1 cellular context compared by ENCODE assay signal in genomic region chr11:64757549-64758329, GRCh38.
A peak's percentile ranks its signal among the peaks of the same experiment; 100 is the strongest.
TF ChIP-seq lines count a peak whose summit lies in the region.

No MANE protein-coding gene starts in this region.

TF ChIP-seq in K562, 482 proteins besides CTCF, POLR2A, EP300 and RAD21 (continued from another document):
- TF ChIP-seq ZNF518B (CRISPR knock-in tag; IDR thresholded peaks at IDR 0.05), result no peak
- no peak for TF ChIP-seq BCL6 (CRISPR knock-in tag; IDR thresholded peaks at IDR 0.05)
- peak; percentile 42; the same call in 1 of the 2 replicates for TF ChIP-seq HDAC2 (IDR thresholded peaks at IDR 0.05)
- TF ChIP-seq NR2C1 (IDR thresholded peaks at IDR 0.05), result no peak
- no peak for TF ChIP-seq NR2C1 (tag; IDR thresholded peaks at IDR 0.05)
- TF ChIP-seq TSC22D4 (tag; IDR thresholded peaks at IDR 0.05), result no peak
- TF ChIP-seq ZBTB1 (CRISPR knock-in tag; IDR thresholded peaks at IDR 0.05; ENCODE audit: borderline replicate concordance, low read depth), result no peak
- peak; percentile 84; the same call in 1 of the 2 replicates for TF ChIP-seq SMARCA5 (IDR thresholded peaks at IDR 0.05)
- no peak for TF ChIP-seq IRF9 (tag; IDR thresholded peaks at IDR 0.05)
- no peak for TF ChIP-seq JUND (IDR thresholded peaks at IDR 0.05; ENCODE audit: borderline replicate concordance, low read depth, low read length)
- TF ChIP-seq JUND (tag; IDR thresholded peaks at IDR 0.05; ENCODE audit: borderline replicate concordance, low read depth, low read length), result no peak
- TF ChIP-seq IRF1 (CRISPR knock-in tag; IDR thresholded peaks at IDR 0.05; ENCODE audit: borderline replicate concordance), result no peak
- no peak for TF ChIP-seq PHTF2 (CRISPR knock-in tag; IDR thresholded peaks at IDR 0.05)
- TF ChIP-seq MTA1 (IDR thresholded peaks at IDR 0.05; ENCODE audit: borderline replicate concordance), result no peak
- no peak for TF ChIP-seq TAF7 (tag; IDR thresholded peaks at IDR 0.05)
- TF ChIP-seq ZNF347 (CRISPR knock-in tag; IDR thresholded peaks at IDR 0.05; ENCODE audit: low read depth), result no peak
- no peak for TF ChIP-seq ZNF324 (CRISPR knock-in tag; IDR thresholded peaks at IDR 0.05)
- TF ChIP-seq KDM1A (IDR thresholded peaks at IDR 0.05), result peak; percentile 66 to 79; a peak in 3 of 4 replicates
- TF ChIP-seq ZNF561 (CRISPR knock-in tag; conservative IDR thresholded peaks at IDR 0.05), result no peak
